Comparison of ENCODE assay signal across 8 cellular contexts in the genomic region with DNA sequence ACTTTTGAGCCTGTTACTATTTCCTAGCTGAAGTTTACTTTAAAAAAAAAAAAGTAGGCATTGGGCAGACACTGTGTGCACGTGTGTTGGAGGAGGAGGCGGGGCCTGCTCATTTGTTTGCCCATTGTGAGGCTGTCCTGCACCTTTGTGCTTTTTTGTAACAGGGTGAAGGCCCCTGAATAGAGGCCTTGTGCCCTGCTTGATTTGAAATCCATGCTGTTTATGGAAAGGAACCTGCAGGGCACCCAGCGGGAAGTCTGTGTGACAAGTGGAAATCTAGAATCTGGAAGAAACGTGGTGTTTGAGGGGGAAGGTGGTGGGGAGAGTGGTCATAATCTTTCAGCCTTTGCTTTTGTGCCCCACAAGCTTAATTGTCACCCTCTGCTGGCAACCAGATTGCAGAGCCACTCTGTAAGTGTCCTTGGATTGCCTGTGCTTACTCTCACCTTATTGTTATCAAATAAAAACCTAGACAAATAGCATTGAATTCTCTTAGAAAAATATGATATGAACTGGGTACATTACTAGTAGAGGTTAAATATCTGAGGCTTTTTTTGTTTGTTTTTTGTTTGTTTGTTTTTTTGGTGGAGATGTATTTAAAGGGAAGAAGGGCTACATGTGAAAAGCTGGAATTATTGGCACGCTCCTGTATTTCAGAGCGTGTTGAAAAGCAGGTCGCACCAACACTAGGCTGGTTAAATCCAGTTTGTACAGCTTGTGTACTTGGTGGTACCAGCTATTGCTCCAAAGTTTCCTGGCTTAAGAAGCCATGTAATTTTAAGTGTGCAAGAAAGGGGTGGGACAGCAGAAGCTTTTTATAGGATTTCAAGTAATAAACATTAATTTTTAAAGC.
DNase-seq lines count a peak whose midpoint lies in the region; ATAC-seq and TF ChIP-seq lines count a peak whose summit lies in the region.

No MANE protein-coding gene starts in this region.

- TF ChIP-seq CTCF in omental fat pad (IDR thresholded peaks at IDR 0.05), result no peak

- peak; percentile 48 for DNase-seq in COR-L47 (lab: John Stamatoyannopoulos, UW)
- peak; percentile 73 for DNase-seq in NCI-H1105 (lab: John Stamatoyannopoulos, UW)
- DNase-seq in astrocyte of the hippocampus (ENCODE audit: low read depth, low spot score), result peak; percentile 31
- peak; percentile 46 for DNase-seq in medulla oblongata (ENCODE audit: extremely low spot score)
- no peak for DNase-seq in CD4-positive, alpha-beta memory T cell
- no peak for DNase-seq in stimulated activated CD4-positive, alpha-beta T cell treated with anti-CD3 and anti-CD28 coated beads, Interleukin-4, amount 100 ng/mL, for 24 hours
- no peak for DNase-seq in omental fat pad (ENCODE audit: low spot score)
- DNase-seq in activated CD4-positive, alpha-beta T cell treated with anti-CD3 and anti-CD28 coated beads, Interleukin-2, amount 10 ng/mL, durations not matched to agents 24 days and 14 days, result no peak

- peaks cover 14% of the 10 kb centered on the region for H3K4me1 ChIP-seq in CD4-positive, alpha-beta memory T cell (ENCODE audit: insufficient read depth, low read length)

- CTCF ChIA-PET in CD4-positive, alpha-beta memory T cell (lab: Charles Lee; ENCODE audit: partially characterized antibody), result interaction anchor here (1.6 kb wide), 1 partner anchor 56 kb away, joined by 4 read pairs; no protein-coding TSS in a partner anchor

- H3K4me1 Mint-ChIP-seq in CD4-positive, alpha-beta memory T cell, result peaks cover 50 to 78% (median 64%) of the 10 kb centered on the region in 4 donors
- H3K4me1 Mint-ChIP-seq in activated CD4-positive, alpha-beta T cell treated with anti-CD3 and anti-CD28 coated beads, Interleukin-2, amount 10 ng/mL, durations not matched to agents 24 days and 14 days, result peaks cover 27% of the 10 kb centered on the region

- H3K27me3 ChIP-seq in CD4-positive, alpha-beta memory T cell (ENCODE audit: insufficient read depth, low read length), result no peaks in the 10 kb centered on the region

- H3K36me3 ChIP-seq in CD4-positive, alpha-beta memory T cell (ENCODE audit: insufficient read depth, low read length), result no peaks in the 10 kb centered on the region

- H3K27ac ChIP-seq in CD4-positive, alpha-beta memory T cell (ENCODE audit: low read depth, low read length), result no peak overlapping the region

- intact Hi-C loops in CD4-positive, alpha-beta memory T cell (cut with micrococcal nuclease), result no loop called here
- intact Hi-C loops in activated CD4-positive, alpha-beta T cell treated with anti-CD3 and anti-CD28 coated beads, Interleukin-2, amount 10 ng/mL, durations not matched to agents 24 days and 14 days (cut with micrococcal nuclease), result loop anchor here (5.0 kb wide), 2 partner anchors 44 to 156 kb away; partner anchors contain the start of gene ARID1B

- H3K9me3 Mint-ChIP-seq in CD4-positive, alpha-beta memory T cell, result peaks cover 0 to 5% (median 0%) of the 10 kb centered on the region in 8 donors
- no peaks in the 10 kb centered on the region for H3K9me3 Mint-ChIP-seq in activated CD4-positive, alpha-beta T cell treated with anti-CD3 and anti-CD28 coated beads, Interleukin-2, amount 10 ng/mL, durations not matched to agents 24 days and 14 days

- peaks cover 14 to 16% of the 10 kb centered on the region in 2 donors for H3K36me3 Mint-ChIP-seq in CD4-positive, alpha-beta memory T cell
- peaks cover 15% of the 10 kb centered on the region for H3K36me3 Mint-ChIP-seq in activated CD4-positive, alpha-beta T cell treated with anti-CD3 and anti-CD28 coated beads, Interleukin-2, amount 10 ng/mL, durations not matched to agents 24 days and 14 days (ENCODE audit: low read depth)

- peak overlapping the region in 1 of 8 donors; percentile 7 for H3K4me3 Mint-ChIP-seq in CD4-positive, alpha-beta memory T cell
- H3K4me3 Mint-ChIP-seq in activated CD4-positive, alpha-beta T cell treated with anti-CD3 and anti-CD28 coated beads, Interleukin-2, amount 10 ng/mL, durations not matched to agents 24 days and 14 days, result no peak overlapping the region

- POLR2A ChIA-PET in CD4-positive, alpha-beta memory T cell (lab: Charles Lee; ENCODE audit: partially characterized antibody), result no interaction called here

- peak overlapping the region in 3 of 7 donors; percentile 29 to 60 (median 58) for H3K27ac Mint-ChIP-seq in CD4-positive, alpha-beta memory T cell
- H3K27ac Mint-ChIP-seq in activated CD4-positive, alpha-beta T cell treated with anti-CD3 and anti-CD28 coated beads, Interleukin-2, amount 10 ng/mL, durations not matched to agents 24 days and 14 days, result no peak overlapping the region

- H3K27me3 Mint-ChIP-seq in CD4-positive, alpha-beta memory T cell, result no peaks in the 10 kb centered on the region
- no peaks in the 10 kb centered on the region for H3K27me3 Mint-ChIP-seq in activated CD4-positive, alpha-beta T cell treated with anti-CD3 and anti-CD28 coated beads, Interleukin-2, amount 10 ng/mL, durations not matched to agents 24 days and 14 days

- no peak for ATAC-seq in omental fat pad (ENCODE audit: low FRiP score)

- no peaks in the 10 kb centered on the region for H3K9me3 ChIP-seq in CD4-positive, alpha-beta memory T cell (ENCODE audit: control insufficient read depth in 1 of 2, low read length in 2 of 2)

- H3K4me3 ChIP-seq in CD4-positive, alpha-beta memory T cell (ENCODE audit: low read length in 2 of 2), result no peak overlapping the region

Comparison
In these comparisons a context has a peak if more than half of its experiments do, and no peak if none do; other contexts are left out.
1. DNase-seq: peak in COR-L47 (single experiment), NCI-H1105 (single experiment), astrocyte of the hippocampus (single experiment) and medulla oblongata (single experiment); none in CD4-positive, alpha-beta memory T cell (0 of 5), stimulated activated CD4-positive, alpha-beta T cell treated with anti-CD3 and anti-CD28 coated beads, Interleukin-4, amount 100 ng/mL, for 24 hours (single experiment), omental fat pad (single experiment) and activated CD4-positive, alpha-beta T cell treated with anti-CD3 and anti-CD28 coated beads, Interleukin-2, amount 10 ng/mL, durations not matched to agents 24 days and 14 days (single experiment).